1 cellular context compared by ENCODE assay signal in the genomic region with DNA sequence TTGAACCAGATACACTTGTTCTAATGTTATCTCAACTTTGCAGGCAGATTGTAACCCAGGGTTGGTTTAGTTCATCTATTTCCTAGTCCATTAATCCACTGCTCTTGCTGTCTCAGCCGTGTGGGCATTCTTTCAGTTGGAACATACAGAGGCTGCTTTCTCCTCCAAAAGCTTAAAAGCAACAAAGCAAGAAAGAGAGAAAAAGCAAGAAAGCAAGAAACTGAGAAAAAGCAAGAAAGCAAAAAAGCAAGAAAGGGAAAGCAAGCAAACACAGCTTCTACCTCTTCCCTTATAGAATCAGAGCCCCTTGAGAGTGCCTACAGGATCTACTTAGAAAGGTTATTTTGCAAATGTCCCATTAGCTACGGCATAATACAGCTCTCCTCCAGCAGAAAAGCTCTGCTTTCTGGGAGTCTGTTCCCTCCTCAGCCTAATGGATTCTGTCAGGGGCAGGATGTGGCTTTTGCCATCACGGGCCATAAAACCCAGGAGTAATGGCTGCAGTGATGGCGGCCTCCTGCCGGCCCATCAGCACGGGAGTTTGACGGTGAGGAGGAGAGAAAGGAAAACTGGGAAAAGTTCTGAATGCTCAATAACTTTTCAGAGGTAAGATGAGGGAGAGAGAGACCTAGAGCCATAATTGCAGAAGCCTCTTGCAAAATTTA.
TF ChIP-seq lines count a peak whose summit lies in the region.

No MANE protein-coding gene starts in this region.

TF ChIP-seq in K562, 482 proteins besides CTCF, POLR2A, EP300 and RAD21 (continued from another document):
- TF ChIP-seq PCBP2 (IDR thresholded peaks at IDR 0.05; ENCODE audit: low read depth, low read length, poor library complexity, severe bottlenecking) (no peak), COPS2 (conservative IDR thresholded peaks at IDR 0.05) (no peak), LARP7 (IDR thresholded peaks at IDR 0.05) (peak; percentile 29; the same call in 1 of the 2 replicates)
- TF ChIP-seq, protein P1, sequence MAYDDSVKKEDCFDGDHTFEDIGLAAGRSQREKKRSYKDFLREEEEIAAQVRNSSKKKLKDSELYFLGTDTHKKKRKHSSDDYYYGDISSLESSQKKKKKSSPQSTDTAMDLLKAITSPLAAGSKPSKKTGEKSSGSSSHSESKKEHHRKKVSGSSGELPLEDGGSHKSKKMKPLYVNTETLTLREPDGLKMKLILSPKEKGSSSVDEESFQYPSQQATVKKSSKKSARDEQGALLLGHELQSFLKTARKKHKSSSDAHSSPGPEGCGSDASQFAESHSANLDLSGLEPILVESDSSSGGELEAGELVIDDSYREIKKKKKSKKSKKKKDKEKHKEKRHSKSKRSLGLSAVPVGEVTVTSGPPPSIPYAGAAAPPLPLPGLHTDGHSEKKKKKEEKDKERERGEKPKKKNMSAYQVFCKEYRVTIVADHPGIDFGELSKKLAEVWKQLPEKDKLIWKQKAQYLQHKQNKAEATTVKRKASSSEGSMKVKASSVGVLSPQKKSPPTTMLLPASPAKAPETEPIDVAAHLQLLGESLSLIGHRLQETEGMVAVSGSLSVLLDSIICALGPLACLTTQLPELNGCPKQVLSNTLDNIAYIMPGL (CRISPR knock-in tag; IDR thresholded peaks at IDR 0.05) = no peak
